35 cellular contexts compared by ENCODE assay signal in the genomic region with DNA sequence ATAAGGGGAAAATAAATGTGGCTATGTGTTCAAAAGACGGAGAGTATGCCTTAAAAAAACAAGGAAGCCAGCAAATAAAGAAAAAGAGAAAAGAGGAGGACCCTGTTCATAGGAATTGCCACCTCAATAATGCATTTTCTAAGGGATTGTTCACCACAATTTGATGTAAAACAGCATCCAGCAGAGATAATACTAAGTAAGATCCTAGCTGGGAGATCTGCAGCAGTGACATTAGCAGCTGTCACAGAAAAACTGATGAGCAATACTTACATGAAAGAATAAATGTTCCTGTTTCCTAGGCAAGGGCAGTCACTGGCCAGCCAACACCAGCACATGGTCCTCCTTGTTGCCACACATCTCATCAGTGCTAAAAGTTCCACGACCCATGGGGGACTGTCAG.
"Had no signal": no experiment of that assay in that cellular context is flagged by ENCODE, and none has a peak within 500 bp of the region (broad histone marks: within the 10 kb centered on the region; RNA-seq: fewer than 3 reads in every experiment).

No MANE protein-coding gene starts in this region.

- H3K4me3 ChIP-seq: MG63 had no signal

- H3K27ac ChIP-seq: KMS-11 had no signal

- H3K36me3 ChIP-seq: MG63 had no signal

- H3K9me3 ChIP-seq: MG63 had no signal

- H3K9ac ChIP-seq: KMS-11 had no signal

- H3K4me2 ChIP-seq: KMS-11 had no signal

- DNase-seq: Karpas-422, Kasumi-1, KBM-7, KG1, MG63, MM.1S, MV-4-11, NCI-H1048, NCI-H1092, NCI-H1092 treated with DMSO at 0.1 percent for 48 hours, NCI-H1105, NCI-H1105 treated with DMSO at 0.1 percent for 48 hours, NCI-H1417, NCI-H1436, NCI-H1436 treated with DMSO at 0.1 percent for 48 hours, NCI-H146, NCI-H1694, NCI-H1694 treated with DMSO at 0.1 percent for 48 hours, NCI-H187, NCI-H187 treated with DMSO at 0.1 percent for 48 hours, NCI-H1930, NCI-H2029, NCI-H2029 treated with DMSO at 0.1 percent for 48 hours, NCI-H2081, NCI-H2081 treated with DMSO at 0.1 percent for 48 hours, NCI-H2107, NCI-H2171, NCI-H2171 treated with DMSO at 0.1 percent for 48 hours, NCI-H2227 treated with DMSO at 0.1 percent for 48 hours, NCI-H226, NCI-H345, NCI-H446, NCI-H446 treated with DMSO at 0.1 percent for 48 hours, NCI-H510A had no signal
